ENCODE assay signal across 18 cellular contexts in the genomic region with DNA sequence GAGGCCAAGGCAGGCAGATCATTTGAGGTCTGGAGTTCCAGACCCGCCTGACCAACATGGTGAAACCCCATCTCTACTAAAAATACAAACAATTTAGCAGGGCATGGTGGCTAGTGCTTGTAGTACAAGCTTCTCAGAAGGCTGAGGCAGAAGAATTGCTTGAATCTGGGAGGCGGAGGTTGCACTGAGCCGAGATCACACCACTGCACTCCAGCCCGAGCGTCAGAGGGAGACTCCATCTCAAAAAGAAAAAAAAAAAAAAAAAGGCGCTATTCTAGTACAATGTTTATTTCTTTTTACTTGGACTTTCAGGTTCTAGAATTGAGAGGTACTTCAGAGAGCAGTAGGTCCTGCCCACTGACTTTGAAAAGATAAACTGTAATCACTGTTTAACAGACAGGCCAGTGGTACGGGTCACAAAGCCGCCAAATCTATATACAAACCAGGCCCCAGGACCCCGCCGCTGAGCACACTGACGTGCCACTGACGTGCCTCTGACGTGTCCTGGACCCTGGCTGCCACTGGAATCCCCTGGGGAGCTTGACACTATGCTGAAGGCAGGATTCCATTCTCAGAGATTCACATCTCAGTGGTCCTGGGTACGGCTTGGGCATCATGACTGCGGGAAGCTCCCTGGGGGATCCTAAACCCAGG.
"Had no signal": no experiment of that assay in that cellular context is flagged by ENCODE, and none has a peak within 500 bp of the region (broad histone marks: within the 10 kb centered on the region; RNA-seq: fewer than 3 reads in every experiment).

No MANE protein-coding gene starts in this region.

- H3K27ac ChIP-seq: body of pancreas, foreskin keratinocyte, right atrium auricular region, upper lobe of left lung had no signal

- H3K4me1 Mint-ChIP-seq: activated CD4-positive, alpha-beta T cell treated with anti-CD3 and anti-CD28 coated beads, Interleukin-2, amount 10 ng/mL, durations not matched to agents 24 days and 14 days had no signal

- H3K27me3 ChIP-seq: body of pancreas, right atrium auricular region, upper lobe of left lung had no signal

- ATAC-seq: activated CD8-positive, alpha-beta T cell treated with anti-CD3 and anti-CD28 coated beads for 36 hours; stimulated activated naive CD8-positive, alpha-beta T cell treated with anti-CD3 and anti-CD28 coated beads, Interleukin-15, Interleukin-2, amounts not matched to agents 100 U/mL and 50 U/mL, for 24 hours had no signal

- H3K4me3 Mint-ChIP-seq: activated CD4-positive, alpha-beta T cell treated with anti-CD3 and anti-CD28 coated beads, Interleukin-2, amount 10 ng/mL, durations not matched to agents 24 days and 14 days; activated CD8-positive, alpha-beta T cell treated with anti-CD3 and anti-CD28 coated beads for 36 hours; activated naive CD4-positive, alpha-beta T cell treated with anti-CD3 and anti-CD28 coated beads for 36 hours; nephron progenitor cell; T-helper 1 cell treated with Interleukin-12 subunit alpha and Interleukin-12 subunit beta and Interleukin-4 antibody, amounts not matched to agents 30 μg/mL and 1 μg/mL, for 36 hours had no signal

- H3K27me3 Mint-ChIP-seq: activated CD4-positive, alpha-beta T cell treated with anti-CD3 and anti-CD28 coated beads, Interleukin-2, amount 10 ng/mL, durations not matched to agents 24 days and 14 days; activated CD8-positive, alpha-beta T cell treated with anti-CD3 and anti-CD28 coated beads for 36 hours; progenitor cell of endocrine pancreas had no signal

- H3K27ac Mint-ChIP-seq: activated CD4-positive, alpha-beta T cell treated with anti-CD3 and anti-CD28 coated beads, Interleukin-2, amount 10 ng/mL, durations not matched to agents 24 days and 14 days; activated CD8-positive, alpha-beta T cell treated with anti-CD3 and anti-CD28 coated beads for 36 hours; activated naive CD4-positive, alpha-beta T cell treated with anti-CD3 and anti-CD28 coated beads for 36 hours; progenitor cell of endocrine pancreas; T-helper 1 cell treated with Interleukin-12 subunit alpha and Interleukin-12 subunit beta and Interleukin-4 antibody, amounts not matched to agents 30 μg/mL and 1 μg/mL, for 36 hours had no signal

- H3K9me3 ChIP-seq: body of pancreas, right atrium auricular region, upper lobe of left lung had no signal

- H3K4me1 ChIP-seq: foreskin keratinocyte, upper lobe of left lung had no signal

- DNase-seq: activated CD4-positive, alpha-beta T cell treated with anti-CD3 and anti-CD28 coated beads, Interleukin-2, amount 10 ng/mL, durations not matched to agents 24 days and 14 days; activated CD8-positive, alpha-beta T cell treated with anti-CD3 and anti-CD28 coated beads for 36 hours; activated naive CD4-positive, alpha-beta T cell treated with anti-CD3 and anti-CD28 coated beads for 36 hours; activated T-cell treated with anti-CD3 and anti-CD28 coated beads, Interleukin-2, amount 50 U/mL, for 1 hour; caudate nucleus; foreskin keratinocyte; hypothalamus; nephron progenitor cell; stimulated activated CD4-positive, alpha-beta T cell treated with anti-CD3 and anti-CD28 coated beads, Interleukin-12 subunit alpha, Interleukin-12 subunit beta, amount 100 ng/mL, for 4 hours; stimulated activated CD4-positive, alpha-beta T cell treated with anti-CD3 and anti-CD28 coated beads, Interleukin-1b, Interleukin-23, amount 100 ng/mL, for 48 hours; stimulated activated naive CD8-positive, alpha-beta T cell treated with anti-CD3 and anti-CD28 coated beads, Interleukin-15, Interleukin-2, amounts not matched to agents 100 U/mL and 50 U/mL, for 24 hours; substantia nigra had no signal

- H3K36me3 ChIP-seq: right atrium auricular region, upper lobe of left lung had no signal

- H3K9me3 Mint-ChIP-seq: activated CD4-positive, alpha-beta T cell treated with anti-CD3 and anti-CD28 coated beads, Interleukin-2, amount 10 ng/mL, durations not matched to agents 24 days and 14 days; activated CD8-positive, alpha-beta T cell treated with anti-CD3 and anti-CD28 coated beads for 36 hours; activated naive CD4-positive, alpha-beta T cell treated with anti-CD3 and anti-CD28 coated beads for 36 hours; nephron progenitor cell had no signal

- H3K4me3 ChIP-seq: body of pancreas, lung, right atrium auricular region, upper lobe of left lung had no signal
